Comparison of ENCODE assay signal across 1 cellular context in genomic region chr11:110093407-110094297, GRCh38.
TF ChIP-seq lines count a peak whose summit lies in the region.

No MANE protein-coding gene starts in this region.

TF ChIP-seq in HepG2, 621 proteins besides CTCF, POLR2A, EP300 and RAD21 (continued from another document and continues in another):
- TF ChIP-seq NFAT5 (CRISPR knock-in tag; IDR thresholded peaks at IDR 0.05) (no peak), CREB1 (IDR thresholded peaks at IDR 0.05) (no peak), CREB1 (CRISPR knock-in tag; IDR thresholded peaks at IDR 0.05) (no peak), ZNF17 (CRISPR knock-in tag; IDR thresholded peaks at IDR 0.05) (no peak), FOXO4 (CRISPR knock-in tag; conservative IDR thresholded peaks at IDR 0.05) (no peak), MYC (CRISPR knock-in tag; IDR thresholded peaks at IDR 0.05; ENCODE audit: borderline replicate concordance) (no peak), ZNF563 (CRISPR knock-in tag; IDR thresholded peaks at IDR 0.05) (no peak), ZNF180 (CRISPR knock-in tag; IDR thresholded peaks at IDR 0.05; ENCODE audit: borderline replicate concordance, low read depth) (no peak), ZNF230 (CRISPR knock-in tag; IDR thresholded peaks at IDR 0.05) (peak; percentile 65; the same call in 1 of the 2 replicates), FLYWCH1 (CRISPR knock-in tag; IDR thresholded peaks at IDR 0.05) (no peak), ZNF713 (CRISPR knock-in tag; IDR thresholded peaks at IDR 0.05) (no peak), ZNF556 (CRISPR knock-in tag; IDR thresholded peaks at IDR 0.05; ENCODE audit: borderline replicate concordance) (no peak), SMARCE1 (IDR thresholded peaks at IDR 0.05; ENCODE audit: borderline replicate concordance) (no peak), ZNF777 (CRISPR knock-in tag; IDR thresholded peaks at IDR 0.05) (peak; percentile 82), BRF2 (CRISPR knock-in tag; IDR thresholded peaks at IDR 0.05) (no peak), KAT7 (CRISPR knock-in tag; IDR thresholded peaks at IDR 0.05; ENCODE audit: borderline replicate concordance) (0 out of 2 replicates have a peak, but pooled peaks have one; percentile 19), ZZZ3 (CRISPR knock-in tag; IDR thresholded peaks at IDR 0.05; ENCODE audit: borderline replicate concordance) (no peak), FOXA1 (IDR thresholded peaks at IDR 0.05) (no peak), FOXA1 (CRISPR knock-in tag; IDR thresholded peaks at IDR 0.05) (no peak), ATF7-NPFF (CRISPR knock-in tag; IDR thresholded peaks at IDR 0.05; ENCODE audit: low read depth) (no peak; the same call in 1 of the 2 replicates), HNRNPH1 (optimal IDR thresholded peaks at IDR 0.05; ENCODE audit: low read depth, low read length) (no peak), RARG (CRISPR knock-in tag; IDR thresholded peaks at IDR 0.05; ENCODE audit: low read depth) (no peak), ZC3H4 (CRISPR knock-in tag; IDR thresholded peaks at IDR 0.05; ENCODE audit: borderline replicate concordance) (no peak), ZNF264 (CRISPR knock-in tag; IDR thresholded peaks at IDR 0.05) (no peak), ZSCAN30 (CRISPR knock-in tag; IDR thresholded peaks at IDR 0.05) (no peak), RFXANK (CRISPR knock-in tag; IDR thresholded peaks at IDR 0.05) (no peak), NONO (IDR thresholded peaks at IDR 0.05) (no peak), NONO (CRISPR knock-in tag; conservative IDR thresholded peaks at IDR 0.05) (0 out of 2 replicates have a peak, but pooled peaks have one; percentile 8), ZNF891 (CRISPR knock-in tag; IDR thresholded peaks at IDR 0.05) (no peak), ZNF460 (CRISPR knock-in tag; IDR thresholded peaks at IDR 0.05; ENCODE audit: borderline replicate concordance) (no peak), ZNF652 (CRISPR knock-in tag; IDR thresholded peaks at IDR 0.05; ENCODE audit: borderline replicate concordance, low read depth) (no peak), SMAD1 (CRISPR knock-in tag; IDR thresholded peaks at IDR 0.05; ENCODE audit: borderline replicate concordance, low read depth) (no peak), ZNF362 (CRISPR knock-in tag; IDR thresholded peaks at IDR 0.05; ENCODE audit: borderline replicate concordance) (no peak), MYNN (CRISPR knock-in tag; IDR thresholded peaks at IDR 0.05; ENCODE audit: low read depth) (no peak), ZSCAN25 (CRISPR knock-in tag; IDR thresholded peaks at IDR 0.05) (no peak), HDAC6 (IDR thresholded peaks at IDR 0.05; ENCODE audit: low read depth, low read length) (no peak), ZNF564 (CRISPR knock-in tag; IDR thresholded peaks at IDR 0.05) (peak; percentile 52; the same call in 1 of the 2 replicates), ZNF512 (CRISPR knock-in tag; IDR thresholded peaks at IDR 0.05) (no peak)
- TF ChIP-seq, protein P1, sequence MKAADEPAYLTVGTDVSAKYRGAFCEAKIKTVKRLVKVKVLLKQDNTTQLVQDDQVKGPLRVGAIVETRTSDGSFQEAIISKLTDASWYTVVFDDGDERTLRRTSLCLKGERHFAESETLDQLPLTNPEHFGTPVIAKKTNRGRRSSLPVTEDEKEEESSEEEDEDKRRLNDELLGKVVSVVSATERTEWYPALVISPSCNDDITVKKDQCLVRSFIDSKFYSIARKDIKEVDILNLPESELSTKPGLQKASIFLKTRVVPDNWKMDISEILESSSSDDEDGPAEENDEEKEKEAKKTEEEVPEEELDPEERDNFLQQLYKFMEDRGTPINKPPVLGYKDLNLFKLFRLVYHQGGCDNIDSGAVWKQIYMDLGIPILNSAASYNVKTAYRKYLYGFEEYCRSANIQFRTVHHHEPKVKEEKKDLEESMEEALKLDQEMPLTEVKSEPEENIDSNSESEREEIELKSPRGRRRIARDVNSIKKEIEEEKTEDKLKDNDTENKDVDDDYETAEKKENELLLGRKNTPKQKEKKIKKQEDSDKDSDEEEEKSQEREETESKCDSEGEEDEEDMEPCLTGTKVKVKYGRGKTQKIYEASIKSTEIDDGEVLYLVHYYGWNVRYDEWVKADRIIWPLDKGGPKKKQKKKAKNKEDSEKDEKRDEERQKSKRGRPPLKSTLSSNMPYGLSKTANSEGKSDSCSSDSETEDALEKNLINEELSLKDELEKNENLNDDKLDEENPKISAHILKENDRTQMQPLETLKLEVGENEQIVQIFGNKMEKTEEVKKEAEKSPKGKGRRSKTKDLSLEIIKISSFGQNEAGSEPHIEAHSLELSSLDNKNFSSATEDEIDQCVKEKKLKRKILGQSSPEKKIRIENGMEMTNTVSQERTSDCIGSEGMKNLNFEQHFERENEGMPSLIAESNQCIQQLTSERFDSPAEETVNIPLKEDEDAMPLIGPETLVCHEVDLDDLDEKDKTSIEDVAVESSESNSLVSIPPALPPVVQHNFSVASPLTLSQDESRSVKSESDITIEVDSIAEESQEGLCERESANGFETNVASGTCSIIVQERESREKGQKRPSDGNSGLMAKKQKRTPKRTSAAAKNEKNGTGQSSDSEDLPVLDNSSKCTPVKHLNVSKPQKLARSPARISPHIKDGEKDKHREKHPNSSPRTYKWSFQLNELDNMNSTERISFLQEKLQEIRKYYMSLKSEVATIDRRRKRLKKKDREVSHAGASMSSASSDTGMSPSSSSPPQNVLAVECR (CRISPR knock-in tag; IDR thresholded peaks at IDR 0.05; ENCODE audit: borderline replicate concordance): peak; percentile 46; the same call in 1 of the 2 replicates
- TF ChIP-seq, protein P2, sequence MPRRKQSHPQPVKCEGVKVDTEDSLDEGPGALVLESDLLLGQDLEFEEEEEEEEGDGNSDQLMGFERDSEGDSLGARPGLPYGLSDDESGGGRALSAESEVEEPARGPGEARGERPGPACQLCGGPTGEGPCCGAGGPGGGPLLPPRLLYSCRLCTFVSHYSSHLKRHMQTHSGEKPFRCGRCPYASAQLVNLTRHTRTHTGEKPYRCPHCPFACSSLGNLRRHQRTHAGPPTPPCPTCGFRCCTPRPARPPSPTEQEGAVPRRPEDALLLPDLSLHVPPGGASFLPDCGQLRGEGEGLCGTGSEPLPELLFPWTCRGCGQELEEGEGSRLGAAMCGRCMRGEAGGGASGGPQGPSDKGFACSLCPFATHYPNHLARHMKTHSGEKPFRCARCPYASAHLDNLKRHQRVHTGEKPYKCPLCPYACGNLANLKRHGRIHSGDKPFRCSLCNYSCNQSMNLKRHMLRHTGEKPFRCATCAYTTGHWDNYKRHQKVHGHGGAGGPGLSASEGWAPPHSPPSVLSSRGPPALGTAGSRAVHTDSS (CRISPR knock-in tag; conservative IDR thresholded peaks at IDR 0.05): no peak
- TF ChIP-seq, protein P3, sequence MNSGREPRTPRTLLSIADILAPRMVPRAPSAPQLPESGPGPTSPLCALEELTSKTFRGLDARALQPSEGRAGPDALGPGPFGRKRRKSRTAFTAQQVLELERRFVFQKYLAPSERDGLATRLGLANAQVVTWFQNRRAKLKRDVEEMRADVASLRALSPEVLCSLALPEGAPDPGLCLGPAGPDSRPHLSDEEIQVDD (CRISPR knock-in tag; IDR thresholded peaks at IDR 0.05; ENCODE audit: borderline replicate concordance): no peak
- TF ChIP-seq, protein P4, sequence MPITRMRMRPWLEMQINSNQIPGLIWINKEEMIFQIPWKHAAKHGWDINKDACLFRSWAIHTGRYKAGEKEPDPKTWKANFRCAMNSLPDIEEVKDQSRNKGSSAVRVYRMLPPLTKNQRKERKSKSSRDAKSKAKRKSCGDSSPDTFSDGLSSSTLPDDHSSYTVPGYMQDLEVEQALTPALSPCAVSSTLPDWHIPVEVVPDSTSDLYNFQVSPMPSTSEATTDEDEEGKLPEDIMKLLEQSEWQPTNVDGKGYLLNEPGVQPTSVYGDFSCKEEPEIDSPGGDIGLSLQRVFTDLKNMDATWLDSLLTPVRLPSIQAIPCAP (CRISPR knock-in tag; IDR thresholded peaks at IDR 0.05; ENCODE audit: low read depth): no peak
- TF ChIP-seq, protein P5, sequence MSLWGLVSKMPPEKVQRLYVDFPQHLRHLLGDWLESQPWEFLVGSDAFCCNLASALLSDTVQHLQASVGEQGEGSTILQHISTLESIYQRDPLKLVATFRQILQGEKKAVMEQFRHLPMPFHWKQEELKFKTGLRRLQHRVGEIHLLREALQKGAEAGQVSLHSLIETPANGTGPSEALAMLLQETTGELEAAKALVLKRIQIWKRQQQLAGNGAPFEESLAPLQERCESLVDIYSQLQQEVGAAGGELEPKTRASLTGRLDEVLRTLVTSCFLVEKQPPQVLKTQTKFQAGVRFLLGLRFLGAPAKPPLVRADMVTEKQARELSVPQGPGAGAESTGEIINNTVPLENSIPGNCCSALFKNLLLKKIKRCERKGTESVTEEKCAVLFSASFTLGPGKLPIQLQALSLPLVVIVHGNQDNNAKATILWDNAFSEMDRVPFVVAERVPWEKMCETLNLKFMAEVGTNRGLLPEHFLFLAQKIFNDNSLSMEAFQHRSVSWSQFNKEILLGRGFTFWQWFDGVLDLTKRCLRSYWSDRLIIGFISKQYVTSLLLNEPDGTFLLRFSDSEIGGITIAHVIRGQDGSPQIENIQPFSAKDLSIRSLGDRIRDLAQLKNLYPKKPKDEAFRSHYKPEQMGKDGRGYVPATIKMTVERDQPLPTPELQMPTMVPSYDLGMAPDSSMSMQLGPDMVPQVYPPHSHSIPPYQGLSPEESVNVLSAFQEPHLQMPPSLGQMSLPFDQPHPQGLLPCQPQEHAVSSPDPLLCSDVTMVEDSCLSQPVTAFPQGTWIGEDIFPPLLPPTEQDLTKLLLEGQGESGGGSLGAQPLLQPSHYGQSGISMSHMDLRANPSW (CRISPR knock-in tag; IDR thresholded peaks at IDR 0.05; ENCODE audit: borderline replicate concordance): no peak
